In the genomic region with DNA sequence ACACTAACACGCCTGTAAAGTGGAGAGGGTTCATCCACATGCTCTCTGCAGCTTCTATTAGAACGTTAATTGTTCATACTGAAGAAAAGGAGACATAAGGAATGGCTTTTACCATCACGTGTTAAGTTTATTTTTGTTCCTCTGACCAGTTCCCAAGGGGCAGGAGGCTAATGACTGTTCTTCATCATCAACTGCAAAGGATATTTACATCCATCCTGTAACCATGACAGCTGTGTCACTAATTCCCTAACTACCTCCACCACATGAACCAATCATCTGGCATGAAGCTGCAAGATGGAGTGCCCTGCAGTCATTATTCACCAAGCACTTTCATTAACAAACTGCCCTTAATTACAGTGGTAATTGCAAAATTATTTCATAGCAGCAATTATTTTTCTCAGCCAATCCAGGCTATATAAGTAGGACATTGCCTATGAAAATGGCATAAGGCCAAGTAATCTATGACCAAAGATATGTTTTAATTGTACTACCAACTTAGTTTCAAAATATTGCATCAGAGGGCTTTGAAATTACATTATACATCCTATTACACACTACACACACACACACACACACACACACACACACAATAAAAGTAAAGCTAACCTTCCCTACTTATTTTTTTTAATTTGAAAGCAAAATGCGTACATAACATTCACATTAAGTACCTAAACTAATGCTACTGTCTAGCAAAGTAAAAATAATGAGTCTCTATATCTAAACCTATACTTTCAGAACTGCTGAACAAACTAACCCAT, we compare ENCODE assay signal across 16 cellular contexts.
A peak's percentile ranks its signal among the peaks of the same experiment; 100 is the strongest.
DNase-seq lines count a peak whose midpoint lies in the region; ATAC-seq and TF ChIP-seq lines count a peak whose summit lies in the region.
"Had no signal": no experiment of that assay in that cellular context is flagged by ENCODE, and none has a peak within 500 bp of the region (broad histone marks: within the 10 kb centered on the region; RNA-seq: fewer than 3 reads in every experiment).

No MANE protein-coding gene starts in this region.

- H3K4me1 Mint-ChIP-seq in glutamatergic neuron (ENCODE audit: low read depth, unreplicated experiment), result peaks cover 74% of the 10 kb centered on the region
- H3K4me1 Mint-ChIP-seq: naive B cell had no signal

- TF ChIP-seq CTCF in glutamatergic neuron (IDR thresholded peaks at IDR 0.05; ENCODE audit: partially characterized antibody, unreplicated experiment) (no peak), GM13977 (IDR thresholded peaks at IDR 0.05; ENCODE audit: extremely low read depth, insufficient read depth, missing control alignments) (no peak)

- peaks cover 13% of the 10 kb centered on the region for H3K27me3 Mint-ChIP-seq in glutamatergic neuron (ENCODE audit: unreplicated experiment)
- H3K27me3 Mint-ChIP-seq: dendritic cell treated with granulocyte-macrophage colony-stimulating factor and Interleukin-4, amounts not matched to agents 40 ng/mL and 50 ng/mL, for 4 days had no signal

- H3K27ac Mint-ChIP-seq in glutamatergic neuron (ENCODE audit: unreplicated experiment), result peak overlapping the region; percentile 97
- H3K27ac Mint-ChIP-seq: dendritic cell treated with granulocyte-macrophage colony-stimulating factor and Interleukin-4, amounts not matched to agents 40 ng/mL and 50 ng/mL, for 4 days; naive B cell had no signal

- in situ Hi-C loops in GM13977 (cut with MboI; ENCODE audit: low pct_unique_long_range_greater_than_20kb, low sequenced_read_pairs, unreplicated experiment), result no loop called here

- peaks cover 5% of the 10 kb centered on the region for H3K36me3 Mint-ChIP-seq in glutamatergic neuron (ENCODE audit: unreplicated experiment)
- H3K36me3 Mint-ChIP-seq: naive B cell had no signal

- peaks cover 31% of the 10 kb centered on the region for H3K9me3 Mint-ChIP-seq in glutamatergic neuron (ENCODE audit: unreplicated experiment)
- H3K9me3 Mint-ChIP-seq: dendritic cell treated with granulocyte-macrophage colony-stimulating factor and Interleukin-4, amounts not matched to agents 40 ng/mL and 50 ng/mL, for 4 days; naive B cell had no signal

- DNase-seq in DMS 273 (lab: John Stamatoyannopoulos, UW; ENCODE audit: unreplicated experiment) (peak; percentile 62), NCI-H1092 (lab: John Stamatoyannopoulos, UW) (peak; percentile 14), NCI-H524 (lab: John Stamatoyannopoulos, UW) (peak; percentile 84 to 86), glutamatergic neuron (no peak), GM13977 (ENCODE audit: low spot score) (no peak)
- DNase-seq in activated T-cell treated with anti-CD3 and anti-CD28 coated beads, Interleukin-2, amount 50 U/mL, for 1 hour, result no peak
- DNase-seq in activated T-cell treated with anti-CD3 and anti-CD28 coated beads, Interleukin-2, amount 50 U/mL, for 48 hours, result no peak
- DNase-seq: activated CD4-positive, alpha-beta T cell treated with anti-CD3 and anti-CD28 coated beads for 4 hours; activated CD8-positive, alpha-beta memory T cell treated with anti-CD3 and anti-CD28 coated beads, Interleukin-2, amount 50 U/mL, for 4 hours; activated naive CD4-positive, alpha-beta T cell; GM23248; lower lobe of right lung; naive B cell; NCI-H774 had no signal

- no peak for ATAC-seq in GM19463 (IDR thresholded peaks at IDR 0.05; ENCODE audit: unreplicated experiment)
- ATAC-seq: lower lobe of right lung had no signal

- H3K4me3 Mint-ChIP-seq in glutamatergic neuron (ENCODE audit: unreplicated experiment), result peak overlapping the region; percentile 79
- H3K4me3 Mint-ChIP-seq: dendritic cell treated with granulocyte-macrophage colony-stimulating factor and Interleukin-4, amounts not matched to agents 40 ng/mL and 50 ng/mL, for 4 days; naive B cell had no signal

Comparison
In these comparisons a context has a peak if more than half of its experiments do, and no peak if none do; other contexts are left out.
1. DNase-seq: peak in DMS 273 (single experiment), NCI-H1092 (single experiment) and NCI-H524 (2 of 2); none in glutamatergic neuron (single experiment), GM13977 (single experiment), activated T-cell treated with anti-CD3 and anti-CD28 coated beads, Interleukin-2, amount 50 U/mL, for 1 hour (single experiment) and activated T-cell treated with anti-CD3 and anti-CD28 coated beads, Interleukin-2, amount 50 U/mL, for 48 hours (0 of 2).